Comparison of ENCODE assay signal across 8 cellular contexts in the genomic region with DNA sequence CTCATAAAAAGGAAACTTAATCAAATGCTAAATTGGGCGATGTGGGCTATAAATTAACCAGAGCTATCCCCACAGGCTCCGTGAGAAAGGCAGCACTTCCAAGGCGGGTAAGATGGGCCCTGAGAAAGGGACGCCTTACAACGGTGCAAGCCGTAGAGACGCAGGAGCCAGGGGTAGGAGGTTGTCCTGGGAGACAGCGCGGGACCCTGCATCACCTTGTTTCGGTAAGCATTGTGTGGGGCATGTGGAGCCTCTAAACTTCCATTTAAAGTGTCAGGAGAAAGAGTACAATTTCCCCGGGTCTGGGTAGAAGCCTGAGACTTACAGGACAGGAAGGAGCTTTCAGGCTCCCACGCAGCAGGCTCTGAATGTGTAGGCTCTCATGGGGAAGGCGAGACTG. TPM values are rescaled to one million over a fixed set of nuclear protein-coding genes. Genes with fewer than 3 reads are reported as not detected.
DNase-seq lines count a peak whose midpoint lies in the region; ATAC-seq, FAIRE-seq and TF ChIP-seq lines count a peak whose summit lies in the region.

No MANE protein-coding gene starts in this region.

- ATAC-seq in activated T-cell treated with anti-CD3 and anti-CD28 coated beads, Interleukin-2, amount 50 U/mL, for 4 hours, result no peak
- ATAC-seq in K562, result no peak
- ATAC-seq in lung (ENCODE audit: insufficient read depth, low FRiP score), result no peak
- ATAC-seq in HG03354 (IDR thresholded peaks at IDR 0.05; ENCODE audit: poor library complexity, severe bottlenecking, unreplicated experiment), result no peak
- no peak for ATAC-seq in GM18868 (IDR thresholded peaks at IDR 0.05; ENCODE audit: unreplicated experiment)

- no peaks in the 10 kb centered on the region for H3K36me3 Mint-ChIP-seq in activated T-cell treated with anti-CD3 and anti-CD28 coated beads, Interleukin-2, amount 50 U/mL, for 4 hours (ENCODE audit: insufficient read depth)

- TF ChIP-seq POLR2A in K562 (conservative IDR thresholded peaks at IDR 0.05) (no peak), transverse colon (IDR thresholded peaks at IDR 0.05) (no peak)

- peaks cover 0 to 3% of the 10 kb centered on the region in 2 experiments; a peak in 2 of 5 replicates for H3K27me3 ChIP-seq in K562 (ENCODE audit: control insufficient read depth in 2 of 2, insufficient read depth in 2 of 2, low read length in 2 of 2)
- no peaks in the 10 kb centered on the region for H3K27me3 ChIP-seq in lung (ENCODE audit: control insufficient read depth, insufficient read depth)
- H3K27me3 ChIP-seq in transverse colon, result no peaks in the 10 kb centered on the region

- in situ Hi-C loops in K562 (cut with MboI) (no loop called here), transverse colon (cut with MboI; ENCODE audit: low pct_ligation_motif_present in 1 of 4, low pct_unique_long_range_greater_than_20kb in 1 of 4, low sequenced_read_pairs in 3 of 4) (no loop called here)

- 61% methylated on average over 10 of the region's 13 CpGs for WGBS in K562 (ENCODE audit: insufficient coverage, low coverage, missing lambda C conversion rate)
- WGBS in lung, 2 donors, result 34 to 40% methylated on average over 13 of the region's 13 CpGs
- 29 to 34% methylated on average over 11 to 13 of the region's 13 CpGs for WGBS in transverse colon (ENCODE audit: low coverage in 1 of 2), 2 donors

- DNase-seq in activated T-cell treated with anti-CD3 and anti-CD28 coated beads, Interleukin-2, amount 50 U/mL, for 4 hours, result no peak
- DNase-seq in activated T-cell treated with anti-CD3 and anti-CD28 coated beads, Interleukin-2, amount 50 U/mL, for 1 hour, result no peak
- DNase-seq in K562 (ENCODE audit: extremely low read depth in 1 of 4, low spot score in 3 of 4) (peak in 1 of 4 experiments; percentile 9), lung (ENCODE audit: low spot score) (no peak), transverse colon (no peak), HT-29 (ENCODE audit: low spot score) (no peak)

- H3K9me3 ChIP-seq in K562 (replicated peaks; ENCODE audit: control insufficient read depth, insufficient read depth, low read depth, low read length) (no peaks in the 10 kb centered on the region), lung (ENCODE audit: control insufficient read depth in 2 of 2, insufficient read depth in 1 of 2, low read length in 1 of 2) (no peaks in the 10 kb centered on the region), transverse colon (no peaks in the 10 kb centered on the region)

- H3K9me3 Mint-ChIP-seq in activated T-cell treated with anti-CD3 and anti-CD28 coated beads, Interleukin-2, amount 50 U/mL, for 4 hours, result no peaks in the 10 kb centered on the region

- peak overlapping the region; percentile 83 to 97 for H3K9ac ChIP-seq in K562 (ENCODE audit: insufficient read depth in 1 of 2, low read depth in 2 of 2, low read length in 2 of 2)

- no TSS peak for BruUV-seq in K562 (replicated peaks; lab: Mats Ljungman, UMichigan)

- CTCF ChIA-PET in K562 (lab: Yijun Ruan, JAX; ENCODE audit: low intra/inter-chr PET ratio), result no interaction called here

- H3K27ac ChIP-seq in K562 (ENCODE audit: extremely low read depth, low read depth, low read length) (peak overlapping the region; percentile 84; the same call in 1 of the 3 replicates), lung (ENCODE audit: low read depth in 1 of 2, low read length in 1 of 2) (peak overlapping the region; percentile 63 to 70), transverse colon (peak overlapping the region; percentile 92 to 98 (median 95))

- no peaks in the 10 kb centered on the region; the same call in 1 of the 2 replicates for H4K20me1 ChIP-seq in K562 (replicated peaks; ENCODE audit: control insufficient read depth, insufficient read depth, low read length)

- H3K27me3 Mint-ChIP-seq in activated T-cell treated with anti-CD3 and anti-CD28 coated beads, Interleukin-2, amount 50 U/mL, for 4 hours (ENCODE audit: low read depth), result no peaks in the 10 kb centered on the region

- POLR2A ChIA-PET in K562 (lab: Yijun Ruan, JAX), result interaction anchor here (0.6 to 1.9 kb wide), 2 partner anchors 10 to 197 kb away, joined by 3 to 4 read pairs; no protein-coding TSS in a partner anchor

- no peak for FAIRE-seq in K562 (lab: Jason Lieb, UNC)

- TF ChIP-seq CTCF in K562 (IDR thresholded peaks at IDR 0.05 in 2 of 3, conservative IDR thresholded peaks at IDR 0.05 in 1 of 3; ENCODE audit: insufficient read depth in 2 of 3, low read depth in 1 of 3, low read length in 3 of 3), result no peak
- TF ChIP-seq CTCF in lung (IDR thresholded peaks at IDR 0.05; ENCODE audit: control extremely low read depth, extremely low read depth), result no peak
- TF ChIP-seq CTCF in transverse colon (IDR thresholded peaks at IDR 0.05), result no peak

- H3K4me1 ChIP-seq in K562 (replicated peaks in 1 of 2; ENCODE audit: control insufficient read depth in 2 of 2, insufficient read depth in 2 of 2, low read length in 2 of 2) (peaks cover 3 to 28% of the 10 kb centered on the region in 2 experiments; a peak in 4 of 5 replicates), lung (ENCODE audit: control insufficient read depth in 2 of 2, insufficient read depth in 2 of 2, low read length in 2 of 2) (peaks cover 12 to 20% of the 10 kb centered on the region in 2 donors), transverse colon (peaks cover 34 to 63% (median 58%) of the 10 kb centered on the region in 4 donors)

- H3K4me2 ChIP-seq in K562 (ENCODE audit: insufficient read depth, low read length), result peak overlapping the region; percentile 68

- peaks cover 5% of the 10 kb centered on the region for H3K9me1 ChIP-seq in K562 (ENCODE audit: control insufficient read depth, insufficient read depth, low read length)

- H3K4me1 Mint-ChIP-seq in activated T-cell treated with anti-CD3 and anti-CD28 coated beads, Interleukin-2, amount 50 U/mL, for 4 hours (ENCODE audit: low read depth), result peaks cover 37% of the 10 kb centered on the region

- peak overlapping the region; percentile 71; the same call in 1 of the 2 replicates for H3K4me3 ChIP-seq in K562
- H3K4me3 ChIP-seq in lung, result no peak overlapping the region
- peak overlapping the region in 3 of 4 donors; percentile 79 to 89 (median 80) for H3K4me3 ChIP-seq in transverse colon

- H3K79me2 ChIP-seq in K562 (ENCODE audit: control insufficient read depth, insufficient read depth, low read length), result peaks cover 36% of the 10 kb centered on the region

- peak overlapping the region; percentile 89 for H3K4me3 Mint-ChIP-seq in activated T-cell treated with anti-CD3 and anti-CD28 coated beads, Interleukin-2, amount 50 U/mL, for 4 hours

- peak overlapping the region; percentile 90 for H2AFZ ChIP-seq in K562 (ENCODE audit: low read depth, low read length)

- H3K36me3 ChIP-seq in K562 (ENCODE audit: control insufficient read depth, insufficient read depth, low read length) (peaks cover 5% of the 10 kb centered on the region; the same call in 1 of the 3 replicates), lung (ENCODE audit: control insufficient read depth in 2 of 2, insufficient read depth in 2 of 2, low read length in 2 of 2) (no peaks in the 10 kb centered on the region), transverse colon (no peaks in the 10 kb centered on the region)

- TF ChIP-seq RAD21 in K562 (CRISPR knock-in tag; conservative IDR thresholded peaks at IDR 0.05 in 1 of 2, IDR thresholded peaks at IDR 0.05 in 1 of 2), result no peak

- no peak for TF ChIP-seq EP300 in K562 (IDR thresholded peaks at IDR 0.05; ENCODE audit: low read length)
- no peak for TF ChIP-seq EP300 in transverse colon (IDR thresholded peaks at IDR 0.05; ENCODE audit: low read depth)

- intact Hi-C loops in K562 (cut with micrococcal nuclease) (no loop called here), transverse colon (cut with DNase I; ENCODE audit: low total_unique reads) (no loop called here)

RNA-seq across cellular contexts. Expression of gene PER2, which starts 1.2 kb away (rescaled TPM):
- total RNA-seq in activated T-cell treated with anti-CD3 and anti-CD28 coated beads, Interleukin-2, amount 50 U/mL, for 4 hours, result 10 to 100 TPM; 22.8 to 25.4 (median 24.6) TPM
- total RNA-seq in K562 (2011; cell fraction: chromatin; rRNA removed; ENCODE audit: low replicate concordance), result 22.3 and 47.8 TPM in 2 replicates
- 14.6 and 18.5 TPM in 2 replicates for total RNA-seq in K562 (2011; cell fraction: nucleolus; rRNA removed)
- total RNA-seq in K562 (2011; cell fraction: nucleoplasm; rRNA removed), result 15.5 and 19.4 TPM in 2 replicates
- 3.9 and 4.7 TPM in 2 replicates for total RNA-seq in K562 (2014; rRNA removed)
- 2.8 and 3.5 TPM in 2 replicates for total RNA-seq in K562 (2014; rRNA removed; fragmentation: Illumina TruSeq; extraction: Trizol)
- 2.5 and 2.6 TPM in 2 replicates for total RNA-seq in K562 (2015; rRNA removed; fragmentation: Illumina TruSeq; extraction: Trizol)
- total RNA-seq in K562 (2021), result 7.7 and 10.3 TPM in 2 replicates
- polyA plus RNA-seq in K562 (2011; rRNA removed), result 2.4 and 3.1 TPM in 2 replicates
- polyA plus RNA-seq in K562 (2011; cell fraction: cytosol; rRNA removed), result 1.4 and 1.8 TPM in 2 replicates
- 6.3 and 8.2 TPM in 2 replicates for polyA plus RNA-seq in K562 (2011; cell fraction: nucleus; rRNA removed)
- polyA plus RNA-seq in K562 (2012), result 1.3 and 2.0 TPM in 2 replicates
- polyA plus RNA-seq in K562 (2014; fragmentation: Illumina TruSeq; extraction: Trizol), result 3.3 and 4.1 TPM in 2 replicates
- polyA plus RNA-seq in K562 (2014; fragmentation: Nextera tagmentation; extraction: Ambion mirVana), result 1 to 10 TPM; 1.1 to 1.8 TPM
- polyA plus RNA-seq in K562 (2014; rRNA removed), result 2.9 and 3.1 TPM in 2 replicates
- polyA minus RNA-seq in K562 (2011; rRNA and poly(A)+ RNA removed), result 9.8 and 10.6 TPM in 2 replicates
- 3.5 and 8.4 TPM in 2 replicates for polyA minus RNA-seq in K562 (2011; cell fraction: cytosol; rRNA and poly(A)+ RNA removed)
- 10.9 and 14.4 TPM in 2 replicates for polyA minus RNA-seq in K562 (2011; cell fraction: nucleus; rRNA and poly(A)+ RNA removed)
- total RNA-seq in lung, result 10 to 100 TPM; 15.0 to 27.1 TPM
- polyA plus RNA-seq in lung, result 1 to 10 TPM; 4.1 to 6.0 TPM
- total RNA-seq in transverse colon, result 10 to 100 TPM; 19.1 to 67.3 (median 32.3) TPM
- 26.6 and 28.3 TPM in 2 replicates for total RNA-seq in HT-29 (2014; rRNA removed; shearing (Covaris generic))

RNA-seq across cellular contexts. Expression of gene TRAF3IP1, which starts 30.7 kb away (rescaled TPM):
- total RNA-seq in activated T-cell treated with anti-CD3 and anti-CD28 coated beads, Interleukin-2, amount 50 U/mL, for 4 hours, result 10 to 100 TPM; 16.4 to 19.1 (median 17.8) TPM
- total RNA-seq in K562 (2011; cell fraction: chromatin; rRNA removed; ENCODE audit: low replicate concordance), result 5.1 and 10.4 TPM in 2 replicates
- total RNA-seq in K562 (2011; cell fraction: nucleolus; rRNA removed), result 0.83 and 3.6 TPM in 2 replicates
- 2.3 and 4.4 TPM in 2 replicates for total RNA-seq in K562 (2011; cell fraction: nucleoplasm; rRNA removed)
- total RNA-seq in K562 (2014; rRNA removed) (2.9 and 3.3 TPM in 2 replicates), K562 (2014; rRNA removed; fragmentation: Illumina TruSeq; extraction: Trizol) (3.4 and 3.9 TPM in 2 replicates), K562 (2015; rRNA removed; fragmentation: Illumina TruSeq; extraction: Trizol) (3.8 and 5.1 TPM in 2 replicates), K562 (2021) (5.5 and 7.4 TPM in 2 replicates), lung (10 to 100 TPM; 19.5 to 41.0 TPM), transverse colon (10 to 100 TPM in 3 of 4 donors, 1 to 10 TPM in 1; 1.1 to 14.1 (median 10.4) TPM)
- polyA plus RNA-seq in K562 (2011; rRNA removed) (2.2 and 2.6 TPM in 2 replicates), K562 (2014; fragmentation: Illumina TruSeq; extraction: Trizol) (4.3 and 6.2 TPM in 2 replicates), K562 (2014; fragmentation: Nextera tagmentation; extraction: Ambion mirVana) (1 to 10 TPM; 1.3 to 1.4 TPM), K562 (2014; rRNA removed) (3.2 and 4.5 TPM in 2 replicates), lung (10 to 100 TPM in 1 of 2 donors, 1 to 10 TPM in 1; 8.9 to 10.0 TPM)
- polyA plus RNA-seq in K562 (2011; cell fraction: cytosol; rRNA removed), result 1.6 and 1.7 TPM in 2 replicates
- polyA plus RNA-seq in K562 (2011; cell fraction: nucleus; rRNA removed), result 1.3 and 2.1 TPM in 2 replicates
- 2.9 and 3.8 TPM in 2 replicates for polyA plus RNA-seq in K562 (2012)
- 1.4 and 1.8 TPM in 2 replicates for polyA minus RNA-seq in K562 (2011; rRNA and poly(A)+ RNA removed)
- polyA minus RNA-seq in K562 (2011; cell fraction: cytosol; rRNA and poly(A)+ RNA removed), result 2.7 and 4.0 TPM in 2 replicates
- polyA minus RNA-seq in K562 (2011; cell fraction: nucleus; rRNA and poly(A)+ RNA removed), result 1.6 and 1.8 TPM in 2 replicates
- total RNA-seq in HT-29 (2014; rRNA removed; shearing (Covaris generic)), result 2.4 and 3.6 TPM in 2 replicates

RNA-seq across cellular contexts. Expression of gene HES6, which starts 49.7 kb away (rescaled TPM):
- 1 to 10 TPM; 5.9 to 9.1 (median 8.0) TPM for total RNA-seq in activated T-cell treated with anti-CD3 and anti-CD28 coated beads, Interleukin-2, amount 50 U/mL, for 4 hours
- total RNA-seq in K562 (2011; cell fraction: chromatin; rRNA removed; ENCODE audit: low replicate concordance), result 20.8 and 62.6 TPM in 2 replicates
- total RNA-seq in K562 (2011; cell fraction: nucleolus; rRNA removed), result 90.9 and 91.5 TPM in 2 replicates
- 44.9 and 53.6 TPM in 2 replicates for total RNA-seq in K562 (2011; cell fraction: nucleoplasm; rRNA removed)
- 110 and 166 TPM in 2 replicates for total RNA-seq in K562 (2014; rRNA removed)
- total RNA-seq in K562 (2014; rRNA removed; fragmentation: Illumina TruSeq; extraction: Trizol), result 12.8 and 17.8 TPM in 2 replicates
- 29.2 and 31.2 TPM in 2 replicates for total RNA-seq in K562 (2015; rRNA removed; fragmentation: Illumina TruSeq; extraction: Trizol)
- 123 and 133 TPM in 2 replicates for total RNA-seq in K562 (2021)
- 34.9 and 45.1 TPM in 2 replicates for polyA plus RNA-seq in K562 (2011; rRNA removed)
- polyA plus RNA-seq in K562 (2011; cell fraction: cytosol; rRNA removed), result 40.0 and 148 TPM in 2 replicates
- 166 and 257 TPM in 2 replicates for polyA plus RNA-seq in K562 (2011; cell fraction: nucleus; rRNA removed)
- 48.6 and 54.6 TPM in 2 replicates for polyA plus RNA-seq in K562 (2012)
- polyA plus RNA-seq in K562 (2014; fragmentation: Illumina TruSeq; extraction: Trizol), result 20.0 and 27.6 TPM in 2 replicates
- 1 to 10 TPM; 6.2 to 9.0 TPM for polyA plus RNA-seq in K562 (2014; fragmentation: Nextera tagmentation; extraction: Ambion mirVana)
- 131 and 180 TPM in 2 replicates for polyA plus RNA-seq in K562 (2014; rRNA removed)
- 1.7 and 2.4 TPM in 2 replicates for polyA minus RNA-seq in K562 (2011; rRNA and poly(A)+ RNA removed)
- polyA minus RNA-seq in K562 (2011; cell fraction: cytosol; rRNA and poly(A)+ RNA removed), result 17.7 and 26.8 TPM in 2 replicates
- 21.7 and 21.8 TPM in 2 replicates for polyA minus RNA-seq in K562 (2011; cell fraction: nucleus; rRNA and poly(A)+ RNA removed)
- total RNA-seq in lung, result 10 to 100 TPM in 1 of 2 donors, 1 to 10 TPM in 1; 4.4 to 12.5 TPM
- polyA plus RNA-seq in lung, result 10 to 100 TPM in 1 of 2 donors, 1 to 10 TPM in 1; 9.8 to 11.6 TPM
- 10 to 100 TPM; 15.0 to 94.5 (median 31.7) TPM for total RNA-seq in transverse colon
- 113 and 134 TPM in 2 replicates for total RNA-seq in HT-29 (2014; rRNA removed; shearing (Covaris generic))
